ENCODE assay signal across 10 cellular contexts in the genomic region with DNA sequence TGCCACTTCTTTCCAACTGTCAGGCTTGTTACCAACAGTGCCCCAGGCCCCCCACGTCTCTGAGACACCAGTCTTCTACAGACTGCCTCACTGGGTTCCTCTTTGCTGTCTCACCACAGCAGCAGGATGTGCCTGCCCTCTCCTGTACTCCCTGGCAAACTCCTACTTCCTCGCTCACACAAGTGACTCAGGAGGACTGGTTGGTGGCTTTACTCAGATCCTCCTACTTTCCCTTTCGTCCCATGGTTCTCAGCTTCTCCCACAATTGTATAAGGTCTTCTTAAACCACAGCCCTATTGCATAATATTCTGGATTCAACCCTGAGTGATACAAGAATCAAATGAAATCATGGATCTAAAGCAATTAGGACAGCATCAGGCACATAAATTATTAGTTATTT.
DNase-seq lines count a peak whose midpoint lies in the region; ATAC-seq and TF ChIP-seq lines count a peak whose summit lies in the region.
"Had no signal": no experiment of that assay in that cellular context is flagged by ENCODE, and none has a peak within 500 bp of the region (broad histone marks: within the 10 kb centered on the region; RNA-seq: fewer than 3 reads in every experiment).

No MANE protein-coding gene starts in this region.

- CTCF ChIA-PET in activated CD4-positive, alpha-beta T cell treated with anti-CD3 and anti-CD28 coated beads for 36 hours (lab: Charles Lee): interaction anchor here (1.0 kb wide), 1 partner anchor 156 kb away, joined by 6 read pairs; no protein-coding TSS in a partner anchor

- intact Hi-C loops in activated CD4-positive, alpha-beta T cell treated with anti-CD3 and anti-CD28 coated beads for 36 hours (cut with DNase I, micrococcal nuclease): loop anchor here in 1 of 2 experiments (5.0 kb wide), 1 partner anchor 64 kb away; no protein-coding TSS in a partner anchor
- intact Hi-C loops in spleen (cut with DNase I; ENCODE audit: low total_unique reads): no loop called here

- peak; percentile 21 for DNase-seq in activated CD4-positive, alpha-beta T cell treated with anti-CD3 and anti-CD28 coated beads for 36 hours
- no peak for DNase-seq in activated CD4-positive, alpha-beta T cell treated with anti-CD3 and anti-CD28 coated beads for 1 hour
- DNase-seq in RWPE2 (ENCODE audit: low spot score): no peak
- peak; percentile 59 for DNase-seq in fibroblast of pulmonary artery (ENCODE audit: low read depth)
- peak; percentile 73 for DNase-seq in spleen
- DNase-seq in NCI-H1105 (lab: John Stamatoyannopoulos, UW): no peak
- no peak for DNase-seq in activated naive CD4-positive, alpha-beta T cell treated with Interleukin-2 at 50 U/mL for 16 hours
- DNase-seq: SW 1271 had no signal

- H3K27ac Mint-ChIP-seq in activated CD4-positive, alpha-beta T cell treated with anti-CD3 and anti-CD28 coated beads for 36 hours: no peak overlapping the region

- no peak for TF ChIP-seq POLR2A in spleen (IDR thresholded peaks at IDR 0.05)

- ATAC-seq in activated CD4-positive, alpha-beta T cell treated with anti-CD3 and anti-CD28 coated beads for 36 hours: peak; percentile 54
- ATAC-seq in RWPE2 (ENCODE audit: low read depth): peak; percentile 46; the same call in 1 of the 3 replicates
- no peak for ATAC-seq in HG03025 (IDR thresholded peaks at IDR 0.05; ENCODE audit: low FRiP score, unreplicated experiment)

- H3K4me1 ChIP-seq in RWPE2 (ENCODE audit: insufficient read depth, poor library complexity, severe bottlenecking) (no peaks in the 10 kb centered on the region), spleen (peaks cover 0 to 28% (median 12%) of the 10 kb centered on the region in 6 donors)
- H3K4me1 ChIP-seq: psoas muscle had no signal

- no peaks in the 10 kb centered on the region for H3K9me3 Mint-ChIP-seq in activated CD4-positive, alpha-beta T cell treated with anti-CD3 and anti-CD28 coated beads for 36 hours (ENCODE audit: low read depth)

- no peak overlapping the region for H3K4me3 Mint-ChIP-seq in activated CD4-positive, alpha-beta T cell treated with anti-CD3 and anti-CD28 coated beads for 36 hours

- no peak for TF ChIP-seq CTCF in RWPE2 (IDR thresholded peaks at IDR 0.05; ENCODE audit: poor library complexity, severe bottlenecking)
- TF ChIP-seq CTCF in fibroblast of pulmonary artery (IDR thresholded peaks at IDR 0.05; ENCODE audit: low read length, missing control alignments): no peak
- peak in 1 of 11 experiments; percentile 11 for TF ChIP-seq CTCF in spleen (IDR thresholded peaks at IDR 0.05 in 8 of 11, conservative IDR thresholded peaks at IDR 0.05 in 3 of 11)

- H3K27me3 ChIP-seq in RWPE2 (ENCODE audit: insufficient read depth, poor library complexity, severe bottlenecking) (no peaks in the 10 kb centered on the region), spleen (replicated peaks in 1 of 7) (no peaks in the 10 kb centered on the region)

- POLR2A ChIA-PET in activated CD4-positive, alpha-beta T cell treated with anti-CD3 and anti-CD28 coated beads for 36 hours (lab: Charles Lee): no interaction called here

- H3K9me3 ChIP-seq in RWPE2 (ENCODE audit: severe bottlenecking): no peaks in the 10 kb centered on the region
- H3K9me3 ChIP-seq in spleen: no peaks in the 10 kb centered on the region
- H3K9me3 ChIP-seq: psoas muscle had no signal

- H3K36me3 Mint-ChIP-seq in activated CD4-positive, alpha-beta T cell treated with anti-CD3 and anti-CD28 coated beads for 36 hours (ENCODE audit: low read depth): no peaks in the 10 kb centered on the region

- WGBS in spleen, 5 donors: 31 to 49% (median 41%) methylated on average over 3 of the region's 3 CpGs

- no peak overlapping the region for H3K4me3 ChIP-seq in RWPE2 (ENCODE audit: severe bottlenecking)
- H3K4me3 ChIP-seq in fibroblast of pulmonary artery (replicated peaks; ENCODE audit: low read depth, low read length): no peak overlapping the region
- H3K4me3 ChIP-seq in spleen: no peak overlapping the region
- H3K4me3 ChIP-seq: psoas muscle had no signal

- H3K27me3 Mint-ChIP-seq in activated CD4-positive, alpha-beta T cell treated with anti-CD3 and anti-CD28 coated beads for 36 hours: peaks cover 6% of the 10 kb centered on the region

- H3K36me3 ChIP-seq in RWPE2 (ENCODE audit: low read depth) (no peaks in the 10 kb centered on the region), spleen (no peaks in the 10 kb centered on the region)

- H3K4me1 Mint-ChIP-seq in activated CD4-positive, alpha-beta T cell treated with anti-CD3 and anti-CD28 coated beads for 36 hours: peaks cover 24% of the 10 kb centered on the region

- H3K27ac ChIP-seq in RWPE2 (ENCODE audit: poor library complexity, severe bottlenecking) (no peak overlapping the region), spleen (peak overlapping the region in 1 of 8 donors; percentile 8)
- H3K27ac ChIP-seq: psoas muscle had no signal

Comparison
In these comparisons a context has a peak if more than half of its experiments do, and no peak if none do; other contexts are left out.
1. DNase-seq: peak in activated CD4-positive, alpha-beta T cell treated with anti-CD3 and anti-CD28 coated beads for 36 hours (single experiment), fibroblast of pulmonary artery (single experiment) and spleen (single experiment); none in activated CD4-positive, alpha-beta T cell treated with anti-CD3 and anti-CD28 coated beads for 1 hour (single experiment), RWPE2 (single experiment), NCI-H1105 (single experiment) and activated naive CD4-positive, alpha-beta T cell treated with Interleukin-2 at 50 U/mL for 16 hours (single experiment).